In the genomic region with DNA sequence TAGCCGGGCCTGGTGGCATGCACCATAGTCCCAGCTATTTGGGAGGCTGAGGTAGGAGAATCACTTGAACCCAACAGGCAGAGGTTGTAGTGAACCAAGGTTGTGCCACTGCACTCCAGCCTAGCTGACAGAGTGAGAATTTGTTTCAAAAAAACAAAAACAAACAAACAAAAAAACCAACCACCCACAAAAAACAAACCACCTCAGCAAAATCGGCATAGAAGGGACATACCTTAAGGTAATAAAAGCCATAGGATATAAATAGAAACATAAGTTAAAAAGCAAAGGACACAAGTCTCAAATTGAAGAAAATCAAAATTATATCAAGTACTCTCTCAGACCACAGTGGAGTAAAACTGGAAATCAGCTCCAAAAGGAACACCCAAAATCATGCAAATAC, we compare ENCODE assay signal across 2 cellular contexts.
A peak's percentile ranks its signal among the peaks of the same experiment; 100 is the strongest.
TF ChIP-seq lines count a peak whose summit lies in the region.

No MANE protein-coding gene starts in this region.

TF ChIP-seq in A549, 52 proteins besides CTCF, POLR2A, EP300 and RAD21:
- TF ChIP-seq USF2 (IDR thresholded peaks at IDR 0.05) (no peak), MAFK (IDR thresholded peaks at IDR 0.05; ENCODE audit: partially characterized antibody) (peak; percentile 19)

TF ChIP-seq in K562, 482 proteins besides CTCF, POLR2A, EP300 and RAD21:
- TF ChIP-seq, protein P1, sequence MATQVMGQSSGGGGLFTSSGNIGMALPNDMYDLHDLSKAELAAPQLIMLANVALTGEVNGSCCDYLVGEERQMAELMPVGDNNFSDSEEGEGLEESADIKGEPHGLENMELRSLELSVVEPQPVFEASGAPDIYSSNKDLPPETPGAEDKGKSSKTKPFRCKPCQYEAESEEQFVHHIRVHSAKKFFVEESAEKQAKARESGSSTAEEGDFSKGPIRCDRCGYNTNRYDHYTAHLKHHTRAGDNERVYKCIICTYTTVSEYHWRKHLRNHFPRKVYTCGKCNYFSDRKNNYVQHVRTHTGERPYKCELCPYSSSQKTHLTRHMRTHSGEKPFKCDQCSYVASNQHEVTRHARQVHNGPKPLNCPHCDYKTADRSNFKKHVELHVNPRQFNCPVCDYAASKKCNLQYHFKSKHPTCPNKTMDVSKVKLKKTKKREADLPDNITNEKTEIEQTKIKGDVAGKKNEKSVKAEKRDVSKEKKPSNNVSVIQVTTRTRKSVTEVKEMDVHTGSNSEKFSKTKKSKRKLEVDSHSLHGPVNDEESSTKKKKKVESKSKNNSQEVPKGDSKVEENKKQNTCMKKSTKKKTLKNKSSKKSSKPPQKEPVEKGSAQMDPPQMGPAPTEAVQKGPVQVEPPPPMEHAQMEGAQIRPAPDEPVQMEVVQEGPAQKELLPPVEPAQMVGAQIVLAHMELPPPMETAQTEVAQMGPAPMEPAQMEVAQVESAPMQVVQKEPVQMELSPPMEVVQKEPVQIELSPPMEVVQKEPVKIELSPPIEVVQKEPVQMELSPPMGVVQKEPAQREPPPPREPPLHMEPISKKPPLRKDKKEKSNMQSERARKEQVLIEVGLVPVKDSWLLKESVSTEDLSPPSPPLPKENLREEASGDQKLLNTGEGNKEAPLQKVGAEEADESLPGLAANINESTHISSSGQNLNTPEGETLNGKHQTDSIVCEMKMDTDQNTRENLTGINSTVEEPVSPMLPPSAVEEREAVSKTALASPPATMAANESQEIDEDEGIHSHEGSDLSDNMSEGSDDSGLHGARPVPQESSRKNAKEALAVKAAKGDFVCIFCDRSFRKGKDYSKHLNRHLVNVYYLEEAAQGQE (CRISPR knock-in tag; IDR thresholded peaks at IDR 0.05; ENCODE audit: low read depth): no peak
- TF ChIP-seq ZNF316 (IDR thresholded peaks at IDR 0.05): peak; percentile 88
- TF ChIP-seq MAFG (tag; conservative IDR thresholded peaks at IDR 0.05): peak; percentile 26; the same call in 1 of the 2 replicates
- TF ChIP-seq MEF2A (IDR thresholded peaks at IDR 0.05; ENCODE audit: control insufficient read depth, low read depth, low read length): no peak
- TF ChIP-seq CSDE1 (IDR thresholded peaks at IDR 0.05): no peak
- TF ChIP-seq C11orf30 (IDR thresholded peaks at IDR 0.05; ENCODE audit: low read depth): peak; percentile 65; the same call in 1 of the 2 replicates
- peak; percentile 8; the same call in 1 of the 2 replicates for TF ChIP-seq MAFK (IDR thresholded peaks at IDR 0.05; ENCODE audit: low read length)
- TF ChIP-seq, protein P2, sequence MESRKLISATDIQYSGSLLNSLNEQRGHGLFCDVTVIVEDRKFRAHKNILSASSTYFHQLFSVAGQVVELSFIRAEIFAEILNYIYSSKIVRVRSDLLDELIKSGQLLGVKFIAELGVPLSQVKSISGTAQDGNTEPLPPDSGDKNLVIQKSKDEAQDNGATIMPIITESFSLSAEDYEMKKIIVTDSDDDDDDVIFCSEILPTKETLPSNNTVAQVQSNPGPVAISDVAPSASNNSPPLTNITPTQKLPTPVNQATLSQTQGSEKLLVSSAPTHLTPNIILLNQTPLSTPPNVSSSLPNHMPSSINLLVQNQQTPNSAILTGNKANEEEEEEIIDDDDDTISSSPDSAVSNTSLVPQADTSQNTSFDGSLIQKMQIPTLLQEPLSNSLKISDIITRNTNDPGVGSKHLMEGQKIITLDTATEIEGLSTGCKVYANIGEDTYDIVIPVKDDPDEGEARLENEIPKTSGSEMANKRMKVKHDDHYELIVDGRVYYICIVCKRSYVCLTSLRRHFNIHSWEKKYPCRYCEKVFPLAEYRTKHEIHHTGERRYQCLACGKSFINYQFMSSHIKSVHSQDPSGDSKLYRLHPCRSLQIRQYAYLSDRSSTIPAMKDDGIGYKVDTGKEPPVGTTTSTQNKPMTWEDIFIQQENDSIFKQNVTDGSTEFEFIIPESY (CRISPR knock-in tag; IDR thresholded peaks at IDR 0.05): no peak
